ENCODE assay signal across 31 cellular contexts in the genomic region with DNA sequence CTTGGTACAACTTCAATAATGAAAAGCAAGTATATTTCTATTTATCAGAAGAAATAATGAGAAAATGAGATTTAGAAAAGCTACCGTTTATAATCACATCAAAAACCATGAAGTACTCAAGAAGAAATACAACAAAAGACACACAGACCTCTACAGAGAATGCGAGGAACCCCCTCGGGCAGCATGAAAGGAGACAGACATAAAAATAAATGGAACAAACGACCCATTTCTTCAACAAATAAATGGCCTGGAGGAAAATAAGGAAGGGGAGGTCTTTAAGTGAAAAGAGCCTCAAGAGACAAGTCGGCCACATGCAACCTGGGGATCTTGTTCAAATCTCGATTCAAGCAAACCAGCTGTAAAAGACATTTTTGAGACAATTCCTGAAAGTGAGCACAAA. TPM values are rescaled to one million over a fixed set of nuclear protein-coding genes. Genes with fewer than 3 reads are reported as not detected.
"Had no signal": no experiment of that assay in that cellular context is flagged by ENCODE, and none has a peak within 500 bp of the region (broad histone marks: within the 10 kb centered on the region; RNA-seq: fewer than 3 reads in every experiment).

No MANE protein-coding gene starts in this region.

- H3K27ac ChIP-seq: ascending aorta, breast epithelium, cardiac muscle cell, colonic mucosa, esophagus muscularis mucosa, foreskin keratinocyte, gastroesophageal sphincter had no signal

- H3K36me3 Mint-ChIP-seq: activated naive CD4-positive, alpha-beta T cell treated with anti-CD3 and anti-CD28 coated beads, Interleukin-2, amount 10 ng/mL, durations not matched to agents 7 days and 5 days; activated naive CD4-positive, alpha-beta T cell treated with anti-CD3 and anti-CD28 coated beads, Interleukin-2, amount 50 U/mL, for 72 hours; activated naive CD8-positive, alpha-beta T cell treated with anti-CD3 and anti-CD28 coated beads, Interleukin-2, amount 10 ng/mL, durations not matched to agents 7 days and 5 days; brain had no signal

- H3K4me3 ChIP-seq: ascending aorta, breast epithelium, cardiac muscle cell, colonic mucosa, esophagus muscularis mucosa, gastroesophageal sphincter had no signal

- DNase-seq: activated CD4-positive, alpha-beta memory T cell treated with anti-CD3 and anti-CD28 coated beads, Interleukin-2, amount 10 ng/mL, durations not matched to agents 7 days and 5 days; activated CD4-positive, alpha-beta T cell treated with anti-CD3 and anti-CD28 coated beads for 36 hours; activated CD4-positive, alpha-beta T cell treated with anti-CD3 and anti-CD28 coated beads, Interleukin-2, amount 10 ng/mL, durations not matched to agents 7 days and 5 days; activated CD4-positive, alpha-beta T cell treated with anti-CD3 and anti-CD28 coated beads, Interleukin-2, amount 50 U/mL, for 4 hours; activated CD4-positive, CD25-positive, alpha-beta regulatory T cell; activated CD4-positive, CD25-positive, alpha-beta regulatory T cell treated with anti-CD3 and anti-CD28 coated beads, Interleukin-2, amount 50 U/mL, for 72 hours; activated CD8-positive, alpha-beta memory T cell treated with anti-CD3 and anti-CD28 coated beads, Interleukin-2, amount 50 U/mL, for 48 hours; activated gamma-delta T cell; activated naive CD4-positive, alpha-beta T cell; activated naive CD4-positive, alpha-beta T cell treated with anti-CD3 and anti-CD28 coated beads, Interleukin-2, amount 10 ng/mL, durations not matched to agents 7 days and 5 days; activated naive CD8-positive, alpha-beta T cell treated with anti-CD3 and anti-CD28 coated beads, Interleukin-2, amount 10 ng/mL, durations not matched to agents 7 days and 5 days; activated T-cell treated with anti-CD3 and anti-CD28 coated beads for 4 hours; activated T-cell treated with anti-CD3 and anti-CD28 coated beads, Interleukin-2, amount 50 U/mL, for 24 hours; activated T-cell treated with anti-CD3 and anti-CD28 coated beads, Interleukin-2, amount 50 U/mL, for 72 hours; central memory CD4-positive, alpha-beta T cell; cerebellar nuclear complex; colonic mucosa; effector CD8-positive, alpha-beta T cell; erythroblast; foreskin keratinocyte; T-helper 1 cell; T-helper 2 cell had no signal

- H3K27ac Mint-ChIP-seq: activated CD4-positive, alpha-beta memory T cell treated with anti-CD3 and anti-CD28 coated beads, Interleukin-2, amount 10 ng/mL, durations not matched to agents 7 days and 5 days; activated CD4-positive, alpha-beta T cell treated with anti-CD3 and anti-CD28 coated beads for 36 hours; activated CD4-positive, alpha-beta T cell treated with anti-CD3 and anti-CD28 coated beads, Interleukin-2, amount 10 ng/mL, durations not matched to agents 7 days and 5 days; activated naive CD4-positive, alpha-beta T cell treated with anti-CD3 and anti-CD28 coated beads, Interleukin-2, amount 10 ng/mL, durations not matched to agents 7 days and 5 days; activated naive CD4-positive, alpha-beta T cell treated with anti-CD3 and anti-CD28 coated beads, Interleukin-2, amount 50 U/mL, for 72 hours; activated naive CD8-positive, alpha-beta T cell treated with anti-CD3 and anti-CD28 coated beads, Interleukin-2, amount 10 ng/mL, durations not matched to agents 7 days and 5 days; activated T-cell treated with anti-CD3 and anti-CD28 coated beads, Interleukin-2, amount 50 U/mL, for 24 hours; activated T-cell treated with anti-CD3 and anti-CD28 coated beads, Interleukin-2, amount 50 U/mL, for 72 hours; brain had no signal

- H3K4me3 Mint-ChIP-seq: activated CD4-positive, alpha-beta memory T cell treated with anti-CD3 and anti-CD28 coated beads, Interleukin-2, amount 10 ng/mL, durations not matched to agents 7 days and 5 days; activated CD4-positive, alpha-beta T cell treated with anti-CD3 and anti-CD28 coated beads for 36 hours; activated CD4-positive, alpha-beta T cell treated with anti-CD3 and anti-CD28 coated beads, Interleukin-2, amount 10 ng/mL, durations not matched to agents 7 days and 5 days; activated naive CD4-positive, alpha-beta T cell treated with anti-CD3 and anti-CD28 coated beads, Interleukin-2, amount 10 ng/mL, durations not matched to agents 7 days and 5 days; activated naive CD8-positive, alpha-beta T cell treated with anti-CD3 and anti-CD28 coated beads, Interleukin-2, amount 10 ng/mL, durations not matched to agents 7 days and 5 days; activated T-cell treated with anti-CD3 and anti-CD28 coated beads, Interleukin-2, amount 50 U/mL, for 24 hours; activated T-cell treated with anti-CD3 and anti-CD28 coated beads, Interleukin-2, amount 50 U/mL, for 72 hours; brain had no signal

- H3K9me3 Mint-ChIP-seq: activated CD4-positive, alpha-beta memory T cell treated with anti-CD3 and anti-CD28 coated beads, Interleukin-2, amount 10 ng/mL, durations not matched to agents 7 days and 5 days; activated CD4-positive, alpha-beta T cell treated with anti-CD3 and anti-CD28 coated beads, Interleukin-2, amount 10 ng/mL, durations not matched to agents 7 days and 5 days; activated naive CD4-positive, alpha-beta T cell treated with anti-CD3 and anti-CD28 coated beads, Interleukin-2, amount 10 ng/mL, durations not matched to agents 7 days and 5 days; activated naive CD4-positive, alpha-beta T cell treated with anti-CD3 and anti-CD28 coated beads, Interleukin-2, amount 50 U/mL, for 72 hours; activated naive CD8-positive, alpha-beta T cell treated with anti-CD3 and anti-CD28 coated beads, Interleukin-2, amount 10 ng/mL, durations not matched to agents 7 days and 5 days; activated T-cell treated with anti-CD3 and anti-CD28 coated beads, Interleukin-2, amount 50 U/mL, for 24 hours; activated T-cell treated with anti-CD3 and anti-CD28 coated beads, Interleukin-2, amount 50 U/mL, for 72 hours had no signal

- H3K9me3 ChIP-seq: ascending aorta, breast epithelium, colonic mucosa, esophagus muscularis mucosa, gastroesophageal sphincter had no signal

- H3K36me3 ChIP-seq: ascending aorta, breast epithelium, cardiac muscle cell, colonic mucosa, esophagus muscularis mucosa, gastroesophageal sphincter had no signal

- H3K27me3 ChIP-seq: ascending aorta, breast epithelium, cardiac muscle cell, colonic mucosa had no signal

- H3K4me1 ChIP-seq: ascending aorta, breast epithelium, colonic mucosa, esophagus muscularis mucosa, foreskin keratinocyte, gastroesophageal sphincter had no signal

RNA-seq across cellular contexts. Expression of gene CFAP74, which starts 6.0 kb away (rescaled TPM):
- total RNA-seq: activated CD4-positive, alpha-beta memory T cell treated with anti-CD3 and anti-CD28 coated beads, Interleukin-2, amount 10 ng/mL, durations not matched to agents 7 days and 5 days; activated CD4-positive, alpha-beta T cell treated with anti-CD3 and anti-CD28 coated beads, Interleukin-2, amount 10 ng/mL, durations not matched to agents 7 days and 5 days; activated naive CD4-positive, alpha-beta T cell treated with anti-CD3 and anti-CD28 coated beads, Interleukin-2, amount 50 U/mL, for 72 hours; activated naive CD8-positive, alpha-beta T cell treated with anti-CD3 and anti-CD28 coated beads, Interleukin-2, amount 10 ng/mL, durations not matched to agents 7 days and 5 days; activated T-cell treated with anti-CD3 and anti-CD28 coated beads, Interleukin-2, amount 50 U/mL, for 72 hours; ascending aorta; dermis microvascular lymphatic vessel endothelial cell; esophagus muscularis mucosa; glomerular endothelial cell had no signal

RNA-seq across cellular contexts. Expression of gene GABRD, which starts 21.6 kb away (rescaled TPM):
- total RNA-seq: activated CD4-positive, alpha-beta memory T cell treated with anti-CD3 and anti-CD28 coated beads, Interleukin-2, amount 10 ng/mL, durations not matched to agents 7 days and 5 days; activated CD4-positive, alpha-beta T cell treated with anti-CD3 and anti-CD28 coated beads for 36 hours; activated CD4-positive, alpha-beta T cell treated with anti-CD3 and anti-CD28 coated beads, Interleukin-2, amount 10 ng/mL, durations not matched to agents 7 days and 5 days; activated naive CD4-positive, alpha-beta T cell treated with anti-CD3 and anti-CD28 coated beads, Interleukin-2, amount 50 U/mL, for 72 hours; activated naive CD8-positive, alpha-beta T cell treated with anti-CD3 and anti-CD28 coated beads, Interleukin-2, amount 10 ng/mL, durations not matched to agents 7 days and 5 days; activated T-cell treated with anti-CD3 and anti-CD28 coated beads, Interleukin-2, amount 50 U/mL, for 72 hours; ascending aorta; breast epithelium; cardiac muscle cell; esophagus muscularis mucosa; foreskin keratinocyte; glomerular endothelial cell had no signal
